ENCODE assay signal across 8 cellular contexts in the genomic region with DNA sequence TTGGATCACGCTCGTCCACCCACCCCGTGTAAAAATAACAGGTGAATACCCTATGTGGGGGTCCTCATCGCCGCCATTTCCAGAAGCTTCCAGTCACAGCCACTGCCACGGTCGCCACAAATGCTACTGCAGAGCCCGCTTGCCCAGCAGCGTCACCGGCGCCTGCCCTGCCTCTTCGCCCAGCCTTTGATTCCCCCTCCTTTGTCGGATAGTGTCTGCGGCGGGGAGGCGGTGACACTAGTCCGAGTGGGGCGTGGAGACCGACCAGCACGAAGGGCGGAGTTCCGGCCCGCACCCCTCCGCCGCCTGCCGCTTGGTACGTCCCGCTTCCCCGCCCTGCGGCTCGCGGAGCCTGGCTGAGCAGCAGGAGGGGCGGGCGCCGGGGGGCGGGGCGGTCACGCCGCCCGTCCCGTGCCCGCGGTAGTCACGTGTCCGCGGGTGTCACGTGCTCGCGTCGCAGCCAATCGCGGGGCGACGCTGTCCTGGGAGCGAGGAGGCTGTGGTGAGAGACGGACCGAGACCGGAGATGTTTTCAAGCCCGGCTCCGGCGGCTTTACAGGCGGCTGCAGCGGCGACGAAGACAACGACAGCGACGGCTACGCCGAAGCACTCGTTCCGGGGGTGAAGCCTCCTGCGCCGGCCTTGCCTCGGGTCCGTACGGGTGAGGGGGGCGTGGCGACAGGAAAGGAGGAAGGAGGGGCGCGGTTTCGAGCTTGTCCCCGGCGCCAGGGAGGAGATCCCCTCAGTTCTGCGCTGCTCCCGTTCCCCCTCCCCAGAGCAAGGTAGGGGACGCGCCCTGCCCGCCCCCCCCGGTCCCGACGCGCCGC. TPM values are rescaled to one million over a fixed set of nuclear protein-coding genes. Genes with fewer than 3 reads are reported as not detected.
A peak's percentile ranks its signal among the peaks of the same experiment; 100 is the strongest.
DNase-seq lines count a peak whose midpoint lies in the region; ATAC-seq and FAIRE-seq lines count a peak whose summit lies in the region.

ANKRD12 (plus strand) TSS at position 467 of the 827 bp plus-strand sequence. CDS start 45,652 bp downstream, outside the sequence.

- DNase-seq in GM18507 (ENCODE audit: extremely low spot score, insufficient read length, low read depth): peak; percentile 94
- DNase-seq in NCI-H1930 (lab: John Stamatoyannopoulos, UW): peak; percentile 74 to 88
- DNase-seq in anterior cingulate cortex (lab: John Stamatoyannopoulos, UW): peak; percentile 81 to 99 (median 96)
- peak; percentile 97 to 99 (median 98) for DNase-seq in right cardiac atrium
- DNase-seq in pulmonary artery endothelial cell (ENCODE audit: low read depth, low spot score): peak; percentile 93
- peak; percentile 100 for DNase-seq in urothelium cell line (ENCODE audit: low spot score)

- no peaks in the 10 kb centered on the region for H3K4me1 ChIP-seq in right cardiac atrium (ENCODE audit: control insufficient read depth, insufficient read depth, low read length)

- intact Hi-C loops in T-helper 2 cell treated with Interferon-gamma antibody and Interleukin-4, amounts not matched to agents 100 ng/mL and 5 ng/mL, for 36 hours (cut with micrococcal nuclease): loop anchor here (1.0 to 10.0 kb wide), 10 partner anchors 19 to 778 kb away; partner anchors contain the start of genes MTCL1, NDUFV2, PPP4R1 and RAB12
- intact Hi-C loops in right cardiac atrium (cut with DNase I): loop anchor here in 1 of 4 donors (5.0 kb wide), 1 partner anchor 34 kb away; the partner anchor contains the start of gene NDUFV2

- FAIRE-seq in GM18507 (lab: Jason Lieb, UNC) (peak; percentile 92), urothelium cell line (lab: Jason Lieb, UNC) (peak; percentile 99)

- no peaks in the 10 kb centered on the region for H3K9me3 ChIP-seq in right cardiac atrium (ENCODE audit: control insufficient read depth, low read length)

- under 1% methylated on average over 94 of the region's 94 CpGs for WGBS in right cardiac atrium

- H3K27ac ChIP-seq in right cardiac atrium (ENCODE audit: low read length): peak within 1 kb of the TSS; percentile 99

- ATAC-seq in HG02973 (IDR thresholded peaks at IDR 0.05; ENCODE audit: unreplicated experiment): peak; percentile 62
- ATAC-seq in right cardiac atrium: peak; percentile 98

- H3K27me3 ChIP-seq in right cardiac atrium (ENCODE audit: control insufficient read depth, insufficient read depth): no peaks in the 10 kb centered on the region

- H3K4me3 ChIP-seq in right cardiac atrium (ENCODE audit: low read length): peak within 1 kb of the TSS; percentile 65

RNA-seq across cellular contexts. Expression of gene ANKRD12, which starts in this region (rescaled TPM):
- 74.7 and 78.5 TPM in 2 replicates for total RNA-seq in T-helper 2 cell treated with Interferon-gamma antibody and Interleukin-4, amounts not matched to agents 100 ng/mL and 5 ng/mL, for 36 hours
- total RNA-seq in right cardiac atrium (10 to 100 TPM; 47.3 to 59.6 (median 51.3) TPM), pulmonary artery endothelial cell (16.6 and 31.3 TPM in 2 replicates)
- polyA plus RNA-seq in right cardiac atrium: 7.3 TPM

Comparison
In these comparisons a context has a peak if more than half of its experiments do, and no peak if none do; other contexts are left out.
1. Peak in every context shown above with its lines: DNase-seq, ATAC-seq, H3K4me3 ChIP-seq and H3K27ac ChIP-seq.